1 cellular context compared by ENCODE assay signal in the genomic region with DNA sequence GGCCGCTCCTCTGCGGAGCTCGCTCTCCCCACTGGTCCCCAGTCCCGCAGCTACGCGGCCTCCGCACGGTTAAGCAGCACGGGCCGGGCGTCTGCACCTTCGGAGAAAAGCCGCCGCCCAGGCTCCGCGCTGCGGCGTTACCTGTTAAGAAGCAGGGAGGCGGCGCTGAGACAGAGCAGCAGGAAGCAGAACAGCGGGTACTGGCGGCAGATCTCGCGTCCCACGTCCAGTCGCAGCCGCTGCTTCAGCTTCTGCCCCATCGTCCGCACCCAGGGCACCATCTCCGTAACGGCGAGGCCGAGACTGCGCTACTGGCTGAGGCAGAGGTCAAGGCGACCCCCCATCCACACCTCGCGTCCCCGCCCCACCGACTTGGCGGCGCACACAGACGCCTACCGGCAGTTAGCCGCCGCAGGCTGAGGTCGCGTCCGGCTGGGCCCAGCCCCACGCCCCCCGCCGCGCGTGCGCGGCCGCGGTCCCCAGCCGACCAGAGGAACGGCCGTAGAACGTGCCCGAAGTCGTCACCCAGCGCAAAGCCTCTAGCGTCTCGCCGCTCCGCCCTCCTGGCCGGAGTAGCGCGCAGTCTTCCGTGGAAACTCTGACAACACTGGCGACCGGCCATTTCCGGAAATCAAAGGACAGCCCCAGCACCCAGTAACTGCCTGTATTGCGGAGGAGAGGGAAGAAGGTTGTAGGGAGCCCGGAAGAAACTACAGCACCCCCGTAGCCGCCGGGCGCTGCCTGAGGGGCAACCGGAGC.
A peak's percentile ranks its signal among the peaks of the same experiment; 100 is the strongest.
TF ChIP-seq lines count a peak whose summit lies in the region.

A gene with protein sequence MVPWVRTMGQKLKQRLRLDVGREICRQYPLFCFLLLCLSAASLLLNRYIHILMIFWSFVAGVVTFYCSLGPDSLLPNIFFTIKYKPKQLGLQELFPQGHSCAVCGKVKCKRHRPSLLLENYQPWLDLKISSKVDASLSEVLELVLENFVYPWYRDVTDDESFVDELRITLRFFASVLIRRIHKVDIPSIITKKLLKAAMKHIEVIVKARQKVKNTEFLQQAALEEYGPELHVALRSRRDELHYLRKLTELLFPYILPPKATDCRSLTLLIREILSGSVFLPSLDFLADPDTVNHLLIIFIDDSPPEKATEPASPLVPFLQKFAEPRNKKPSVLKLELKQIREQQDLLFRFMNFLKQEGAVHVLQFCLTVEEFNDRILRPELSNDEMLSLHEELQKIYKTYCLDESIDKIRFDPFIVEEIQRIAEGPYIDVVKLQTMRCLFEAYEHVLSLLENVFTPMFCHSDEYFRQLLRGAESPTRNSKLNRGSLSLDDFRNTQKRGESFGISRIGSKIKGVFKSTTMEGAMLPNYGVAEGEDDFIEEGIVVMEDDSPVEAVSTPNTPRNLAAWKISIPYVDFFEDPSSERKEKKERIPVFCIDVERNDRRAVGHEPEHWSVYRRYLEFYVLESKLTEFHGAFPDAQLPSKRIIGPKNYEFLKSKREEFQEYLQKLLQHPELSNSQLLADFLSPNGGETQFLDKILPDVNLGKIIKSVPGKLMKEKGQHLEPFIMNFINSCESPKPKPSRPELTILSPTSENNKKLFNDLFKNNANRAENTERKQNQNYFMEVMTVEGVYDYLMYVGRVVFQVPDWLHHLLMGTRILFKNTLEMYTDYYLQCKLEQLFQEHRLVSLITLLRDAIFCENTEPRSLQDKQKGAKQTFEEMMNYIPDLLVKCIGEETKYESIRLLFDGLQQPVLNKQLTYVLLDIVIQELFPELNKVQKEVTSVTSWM (minus strand): TSS at position 421 of the 759 bp plus-strand sequence. CDS start 140 bp downstream, at position 281.

TF ChIP-seq in HepG2, 621 proteins besides CTCF, POLR2A, EP300 and RAD21 (continued from another document and continues in another):
- TF ChIP-seq, protein P1, sequence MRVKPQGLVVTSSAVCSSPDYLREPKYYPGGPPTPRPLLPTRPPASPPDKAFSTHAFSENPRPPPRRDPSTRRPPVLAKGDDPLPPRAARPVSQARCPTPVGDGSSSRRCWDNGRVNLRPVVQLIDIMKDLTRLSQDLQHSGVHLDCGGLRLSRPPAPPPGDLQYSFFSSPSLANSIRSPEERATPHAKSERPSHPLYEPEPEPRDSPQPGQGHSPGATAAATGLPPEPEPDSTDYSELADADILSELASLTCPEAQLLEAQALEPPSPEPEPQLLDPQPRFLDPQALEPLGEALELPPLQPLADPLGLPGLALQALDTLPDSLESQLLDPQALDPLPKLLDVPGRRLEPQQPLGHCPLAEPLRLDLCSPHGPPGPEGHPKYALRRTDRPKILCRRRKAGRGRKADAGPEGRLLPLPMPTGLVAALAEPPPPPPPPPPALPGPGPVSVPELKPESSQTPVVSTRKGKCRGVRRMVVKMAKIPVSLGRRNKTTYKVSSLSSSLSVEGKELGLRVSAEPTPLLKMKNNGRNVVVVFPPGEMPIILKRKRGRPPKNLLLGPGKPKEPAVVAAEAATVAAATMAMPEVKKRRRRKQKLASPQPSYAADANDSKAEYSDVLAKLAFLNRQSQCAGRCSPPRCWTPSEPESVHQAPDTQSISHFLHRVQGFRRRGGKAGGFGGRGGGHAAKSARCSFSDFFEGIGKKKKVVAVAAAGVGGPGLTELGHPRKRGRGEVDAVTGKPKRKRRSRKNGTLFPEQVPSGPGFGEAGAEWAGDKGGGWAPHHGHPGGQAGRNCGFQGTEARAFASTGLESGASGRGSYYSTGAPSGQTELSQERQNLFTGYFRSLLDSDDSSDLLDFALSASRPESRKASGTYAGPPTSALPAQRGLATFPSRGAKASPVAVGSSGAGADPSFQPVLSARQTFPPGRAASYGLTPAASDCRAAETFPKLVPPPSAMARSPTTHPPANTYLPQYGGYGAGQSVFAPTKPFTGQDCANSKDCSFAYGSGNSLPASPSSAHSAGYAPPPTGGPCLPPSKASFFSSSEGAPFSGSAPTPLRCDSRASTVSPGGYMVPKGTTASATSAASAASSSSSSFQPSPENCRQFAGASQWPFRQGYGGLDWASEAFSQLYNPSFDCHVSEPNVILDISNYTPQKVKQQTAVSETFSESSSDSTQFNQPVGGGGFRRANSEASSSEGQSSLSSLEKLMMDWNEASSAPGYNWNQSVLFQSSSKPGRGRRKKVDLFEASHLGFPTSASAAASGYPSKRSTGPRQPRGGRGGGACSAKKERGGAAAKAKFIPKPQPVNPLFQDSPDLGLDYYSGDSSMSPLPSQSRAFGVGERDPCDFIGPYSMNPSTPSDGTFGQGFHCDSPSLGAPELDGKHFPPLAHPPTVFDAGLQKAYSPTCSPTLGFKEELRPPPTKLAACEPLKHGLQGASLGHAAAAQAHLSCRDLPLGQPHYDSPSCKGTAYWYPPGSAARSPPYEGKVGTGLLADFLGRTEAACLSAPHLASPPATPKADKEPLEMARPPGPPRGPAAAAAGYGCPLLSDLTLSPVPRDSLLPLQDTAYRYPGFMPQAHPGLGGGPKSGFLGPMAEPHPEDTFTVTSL (CRISPR knock-in tag; IDR thresholded peaks at IDR 0.05; ENCODE audit: borderline replicate concordance): peak; percentile 49; the same call in 1 of the 2 replicates
- no peak for TF ChIP-seq HNF4G (IDR thresholded peaks at IDR 0.05; ENCODE audit: borderline replicate concordance, low read depth, low read length)
- TF ChIP-seq HNF4G (CRISPR knock-in tag; IDR thresholded peaks at IDR 0.05; ENCODE audit: borderline replicate concordance, low read depth): peak; percentile 41; the same call in 1 of the 2 replicates
- TF ChIP-seq ZNF20 (CRISPR knock-in tag; IDR thresholded peaks at IDR 0.05): 0 out of 2 replicates have a peak, but pooled peaks have one; percentile 69
- TF ChIP-seq SETDB1 (CRISPR knock-in tag; IDR thresholded peaks at IDR 0.05; ENCODE audit: borderline replicate concordance): no peak
- peak; percentile 47; the same call in 1 of the 2 replicates for TF ChIP-seq CBFB (CRISPR knock-in tag; IDR thresholded peaks at IDR 0.05)
- no peak for TF ChIP-seq ZNF12 (CRISPR knock-in tag; IDR thresholded peaks at IDR 0.05)
- TF ChIP-seq RBM22 (optimal IDR thresholded peaks at IDR 0.05; ENCODE audit: low read length): no peak
- peak; percentile 78; the same call in 1 of the 2 replicates for TF ChIP-seq ZNF317 (CRISPR knock-in tag; IDR thresholded peaks at IDR 0.05)
- TF ChIP-seq, protein P2, sequence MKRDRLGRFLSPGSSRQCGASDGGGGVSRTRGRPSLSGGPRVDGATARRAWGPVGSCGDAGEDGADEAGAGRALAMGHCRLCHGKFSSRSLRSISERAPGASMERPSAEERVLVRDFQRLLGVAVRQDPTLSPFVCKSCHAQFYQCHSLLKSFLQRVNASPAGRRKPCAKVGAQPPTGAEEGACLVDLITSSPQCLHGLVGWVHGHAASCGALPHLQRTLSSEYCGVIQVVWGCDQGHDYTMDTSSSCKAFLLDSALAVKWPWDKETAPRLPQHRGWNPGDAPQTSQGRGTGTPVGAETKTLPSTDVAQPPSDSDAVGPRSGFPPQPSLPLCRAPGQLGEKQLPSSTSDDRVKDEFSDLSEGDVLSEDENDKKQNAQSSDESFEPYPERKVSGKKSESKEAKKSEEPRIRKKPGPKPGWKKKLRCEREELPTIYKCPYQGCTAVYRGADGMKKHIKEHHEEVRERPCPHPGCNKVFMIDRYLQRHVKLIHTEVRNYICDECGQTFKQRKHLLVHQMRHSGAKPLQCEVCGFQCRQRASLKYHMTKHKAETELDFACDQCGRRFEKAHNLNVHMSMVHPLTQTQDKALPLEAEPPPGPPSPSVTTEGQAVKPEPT (CRISPR knock-in tag; IDR thresholded peaks at IDR 0.05; ENCODE audit: low read depth): peak; percentile 18; the same call in 1 of the 2 replicates
- TF ChIP-seq, protein P3, sequence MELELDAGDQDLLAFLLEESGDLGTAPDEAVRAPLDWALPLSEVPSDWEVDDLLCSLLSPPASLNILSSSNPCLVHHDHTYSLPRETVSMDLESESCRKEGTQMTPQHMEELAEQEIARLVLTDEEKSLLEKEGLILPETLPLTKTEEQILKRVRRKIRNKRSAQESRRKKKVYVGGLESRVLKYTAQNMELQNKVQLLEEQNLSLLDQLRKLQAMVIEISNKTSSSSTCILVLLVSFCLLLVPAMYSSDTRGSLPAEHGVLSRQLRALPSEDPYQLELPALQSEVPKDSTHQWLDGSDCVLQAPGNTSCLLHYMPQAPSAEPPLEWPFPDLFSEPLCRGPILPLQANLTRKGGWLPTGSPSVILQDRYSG (CRISPR knock-in tag; IDR thresholded peaks at IDR 0.05): no peak
- TF ChIP-seq, protein P4, sequence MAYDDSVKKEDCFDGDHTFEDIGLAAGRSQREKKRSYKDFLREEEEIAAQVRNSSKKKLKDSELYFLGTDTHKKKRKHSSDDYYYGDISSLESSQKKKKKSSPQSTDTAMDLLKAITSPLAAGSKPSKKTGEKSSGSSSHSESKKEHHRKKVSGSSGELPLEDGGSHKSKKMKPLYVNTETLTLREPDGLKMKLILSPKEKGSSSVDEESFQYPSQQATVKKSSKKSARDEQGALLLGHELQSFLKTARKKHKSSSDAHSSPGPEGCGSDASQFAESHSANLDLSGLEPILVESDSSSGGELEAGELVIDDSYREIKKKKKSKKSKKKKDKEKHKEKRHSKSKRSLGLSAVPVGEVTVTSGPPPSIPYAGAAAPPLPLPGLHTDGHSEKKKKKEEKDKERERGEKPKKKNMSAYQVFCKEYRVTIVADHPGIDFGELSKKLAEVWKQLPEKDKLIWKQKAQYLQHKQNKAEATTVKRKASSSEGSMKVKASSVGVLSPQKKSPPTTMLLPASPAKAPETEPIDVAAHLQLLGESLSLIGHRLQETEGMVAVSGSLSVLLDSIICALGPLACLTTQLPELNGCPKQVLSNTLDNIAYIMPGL (CRISPR knock-in tag; IDR thresholded peaks at IDR 0.05; ENCODE audit: borderline replicate concordance in 1 of 2, low read depth in 1 of 2): peak; percentile 73 to 87
- TF ChIP-seq ZNF792 (CRISPR knock-in tag; IDR thresholded peaks at IDR 0.05): peak; percentile 66
- TF ChIP-seq ZNF788 (CRISPR knock-in tag; IDR thresholded peaks at IDR 0.05; ENCODE audit: borderline replicate concordance): peak; percentile 64; the same call in 1 of the 2 replicates
- no peak for TF ChIP-seq ZNF121 (CRISPR knock-in tag; IDR thresholded peaks at IDR 0.05)
- TF ChIP-seq ZNF350 (CRISPR knock-in tag; IDR thresholded peaks at IDR 0.05; ENCODE audit: borderline replicate concordance, low read depth): peak; percentile 47; the same call in 1 of the 2 replicates
- TF ChIP-seq, protein P5, sequence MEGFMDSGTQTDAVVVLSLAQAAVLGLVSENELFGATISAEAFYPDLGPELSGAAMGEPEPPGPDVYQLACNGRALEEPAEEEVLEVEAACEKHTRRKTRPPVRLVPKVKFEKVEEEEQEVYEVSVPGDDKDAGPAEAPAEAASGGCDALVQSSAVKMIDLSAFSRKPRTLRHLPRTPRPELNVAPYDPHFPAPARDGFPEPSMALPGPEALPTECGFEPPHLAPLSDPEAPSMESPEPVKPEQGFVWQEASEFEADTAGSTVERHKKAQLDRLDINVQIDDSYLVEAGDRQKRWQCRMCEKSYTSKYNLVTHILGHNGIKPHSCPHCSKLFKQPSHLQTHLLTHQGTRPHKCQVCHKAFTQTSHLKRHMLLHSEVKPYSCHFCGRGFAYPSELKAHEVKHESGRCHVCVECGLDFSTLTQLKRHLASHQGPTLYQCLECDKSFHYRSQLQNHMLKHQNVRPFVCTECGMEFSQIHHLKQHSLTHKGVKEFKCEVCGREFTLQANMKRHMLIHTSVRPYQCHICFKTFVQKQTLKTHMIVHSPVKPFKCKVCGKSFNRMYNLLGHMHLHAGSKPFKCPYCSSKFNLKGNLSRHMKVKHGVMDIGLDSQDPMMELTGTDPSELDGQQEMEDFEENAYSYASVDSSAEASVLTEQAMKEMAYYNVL (CRISPR knock-in tag; IDR thresholded peaks at IDR 0.05; ENCODE audit: borderline replicate concordance): peak; percentile 86; the same call in 1 of the 2 replicates
- no peak for TF ChIP-seq TSC22D2 (CRISPR knock-in tag; IDR thresholded peaks at IDR 0.05; ENCODE audit: borderline replicate concordance)
- 0 out of 2 replicates have a peak, but pooled peaks have one; percentile 19 for TF ChIP-seq DPF2 (CRISPR knock-in tag; IDR thresholded peaks at IDR 0.05; ENCODE audit: borderline replicate concordance, low read depth)
- peak; percentile 67 for TF ChIP-seq EEA1 (CRISPR knock-in tag; IDR thresholded peaks at IDR 0.05; ENCODE audit: borderline replicate concordance)
- TF ChIP-seq, protein P6, sequence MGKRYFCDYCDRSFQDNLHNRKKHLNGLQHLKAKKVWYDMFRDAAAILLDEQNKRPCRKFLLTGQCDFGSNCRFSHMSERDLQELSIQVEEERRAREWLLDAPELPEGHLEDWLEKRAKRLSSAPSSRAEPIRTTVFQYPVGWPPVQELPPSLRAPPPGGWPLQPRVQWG (CRISPR knock-in tag; IDR thresholded peaks at IDR 0.05; ENCODE audit: borderline replicate concordance, low read depth): peak; percentile 63; the same call in 1 of the 2 replicates
- no peak for TF ChIP-seq ZNF891 (CRISPR knock-in tag; IDR thresholded peaks at IDR 0.05)
- peak; percentile 68 for TF ChIP-seq MAFG (CRISPR knock-in tag; IDR thresholded peaks at IDR 0.05)
- TF ChIP-seq KAT7 (CRISPR knock-in tag; IDR thresholded peaks at IDR 0.05; ENCODE audit: borderline replicate concordance): no peak
- peak; percentile 45; the same call in 1 of the 2 replicates for TF ChIP-seq GFI1 (CRISPR knock-in tag; IDR thresholded peaks at IDR 0.05; ENCODE audit: borderline replicate concordance)
- TF ChIP-seq GLI4 (CRISPR knock-in tag; IDR thresholded peaks at IDR 0.05; ENCODE audit: borderline replicate concordance): no peak
- TF ChIP-seq CHD4 (IDR thresholded peaks at IDR 0.05; ENCODE audit: borderline replicate concordance, low read length): no peak
- TF ChIP-seq ZNF614 (CRISPR knock-in tag; IDR thresholded peaks at IDR 0.05; ENCODE audit: borderline replicate concordance): no peak
- TF ChIP-seq CAMTA2 (CRISPR knock-in tag; IDR thresholded peaks at IDR 0.05; ENCODE audit: borderline replicate concordance): peak; percentile 85
- peak; percentile 9; the same call in 1 of the 2 replicates for TF ChIP-seq ZBTB3 (CRISPR knock-in tag; IDR thresholded peaks at IDR 0.05; ENCODE audit: borderline replicate concordance, low read depth)
- TF ChIP-seq RXRA (CRISPR knock-in tag; IDR thresholded peaks at IDR 0.05): 0 out of 2 replicates have a peak, but pooled peaks have one; percentile 25
- peak; percentile 56; the same call in 1 of the 2 replicates for TF ChIP-seq ZNF773 (CRISPR knock-in tag; IDR thresholded peaks at IDR 0.05; ENCODE audit: borderline replicate concordance)
- peak; percentile 87 for TF ChIP-seq AGO1 (IDR thresholded peaks at IDR 0.05; ENCODE audit: low read depth, low read length, poor library complexity, severe bottlenecking)
- no peak for TF ChIP-seq ZSCAN30 (CRISPR knock-in tag; IDR thresholded peaks at IDR 0.05)
